In genomic region chr1:223824712-223825111, GRCh38 we compare ENCODE assay signal across 11 cellular contexts.
"Had no signal": no experiment of that assay in that cellular context is flagged by ENCODE, and none has a peak within 500 bp of the region (broad histone marks: within the 10 kb centered on the region; RNA-seq: fewer than 3 reads in every experiment).

No MANE protein-coding gene starts in this region.

- H3K4me3 Mint-ChIP-seq: activated CD8-positive, alpha-beta T cell treated with anti-CD3 and anti-CD28 coated beads, Interleukin-2, amount 10 ng/mL, durations not matched to agents 7 days and 5 days; brain had no signal

- H3K9me3 ChIP-seq: gastroesophageal sphincter, tibial nerve had no signal

- H3K27me3 Mint-ChIP-seq: activated naive CD4-positive, alpha-beta T cell treated with anti-CD3 and anti-CD28 coated beads, Interleukin-2, amount 50 U/mL, for 24 hours; brain had no signal

- ATAC-seq: gastroesophageal sphincter, left ventricle myocardium superior had no signal

- H3K9me3 Mint-ChIP-seq: activated naive CD4-positive, alpha-beta T cell treated with anti-CD3 and anti-CD28 coated beads, Interleukin-2, amount 50 U/mL, for 24 hours; brain had no signal

- H3K27ac Mint-ChIP-seq: activated CD8-positive, alpha-beta T cell treated with anti-CD3 and anti-CD28 coated beads, Interleukin-2, amount 10 ng/mL, durations not matched to agents 7 days and 5 days had no signal

- H3K27me3 ChIP-seq: gastroesophageal sphincter, tibial nerve had no signal

- H3K4me3 ChIP-seq: gastroesophageal sphincter, tibial nerve had no signal

- DNase-seq: activated CD8-positive, alpha-beta T cell treated with anti-CD3 and anti-CD28 coated beads, Interleukin-2, amount 10 ng/mL, durations not matched to agents 7 days and 5 days; amniotic stem cell; cerebellar nuclear complex; dermis blood vessel endothelial cell; left ventricle myocardium superior; posterior cingulate gyrus; small intestine had no signal

- H3K27ac ChIP-seq: gastroesophageal sphincter, tibial nerve had no signal
